Comparison of ENCODE assay signal across 25 cellular contexts in genomic region chr14:44586910-44587309, GRCh38.
DNase-seq lines count a peak whose midpoint lies in the region.
"Had no signal": no experiment of that assay in that cellular context is flagged by ENCODE, and none has a peak within 500 bp of the region (broad histone marks: within the 10 kb centered on the region; RNA-seq: fewer than 3 reads in every experiment).

No MANE protein-coding gene starts in this region.

- DNase-seq in DMS53 (lab: John Stamatoyannopoulos, UW) (peak; percentile 18), DMS53 treated with DMSO at 0.1 percent for 48 hours (lab: John Stamatoyannopoulos, UW; ENCODE audit: unreplicated experiment) (no peak), NCI-H2029 treated with DMSO at 0.1 percent for 48 hours (lab: John Stamatoyannopoulos, UW) (peak; percentile 93), NCI-H345 treated with DMSO at 0.1 percent for 48 hours (lab: John Stamatoyannopoulos, UW; ENCODE audit: unreplicated experiment) (peak; percentile 98), T-helper 1 cell (no peak), cortex of kidney (lab: John Stamatoyannopoulos, UW) (no peak)
- no peak for DNase-seq in activated CD4-positive, alpha-beta T cell treated with anti-CD3 and anti-CD28 coated beads, Interleukin-2, amount 50 U/mL, for 4 hours
- DNase-seq in activated CD4-positive, alpha-beta T cell treated with anti-CD3 and anti-CD28 coated beads for 48 hours: no peak
- DNase-seq: activated CD4-positive, alpha-beta memory T cell treated with anti-CD3 and anti-CD28 coated beads, Interleukin-2, amount 10 ng/mL, durations not matched to agents 7 days and 5 days; activated CD4-positive, CD25-positive, alpha-beta regulatory T cell treated with anti-CD3 and anti-CD28 coated beads, Interleukin-2, amount 50 U/mL, for 72 hours; activated CD8-positive, alpha-beta memory T cell treated with anti-CD3 and anti-CD28 coated beads, Interleukin-2, amount 50 U/mL, for 4 hours; activated naive CD4-positive, alpha-beta T cell; dermis blood vessel endothelial cell; endodermal cell; glutamatergic neuron; H7; KG1; left ventricle myocardium inferior; mesendoderm; NCI-H1694 treated with DMSO at 0.1 percent for 48 hours; NCI-H524 treated with DMSO at 0.1 percent for 48 hours; pancreas; SHP77 treated with DMSO at 0.1 percent for 48 hours; stimulated activated naive B cell treated with anti-CD40 and anti-IgM and Interleukin-4, amounts not matched to agents 10 μg/mL and 1 μg/mL and 100 μg/mL, for 72 hours; substantia nigra had no signal

Comparison
In these comparisons a context has a peak if more than half of its experiments do, and no peak if none do; other contexts are left out.
1. DNase-seq: peak in DMS53 (single experiment), NCI-H2029 treated with DMSO at 0.1 percent for 48 hours (single experiment) and NCI-H345 treated with DMSO at 0.1 percent for 48 hours (single experiment); none in DMS53 treated with DMSO at 0.1 percent for 48 hours (single experiment), activated CD4-positive, alpha-beta T cell treated with anti-CD3 and anti-CD28 coated beads, Interleukin-2, amount 50 U/mL, for 4 hours (0 of 2), activated CD4-positive, alpha-beta T cell treated with anti-CD3 and anti-CD28 coated beads for 48 hours (single experiment), T-helper 1 cell (0 of 5) and cortex of kidney (single experiment).